1 cellular context compared by ENCODE assay signal in the genomic region with DNA sequence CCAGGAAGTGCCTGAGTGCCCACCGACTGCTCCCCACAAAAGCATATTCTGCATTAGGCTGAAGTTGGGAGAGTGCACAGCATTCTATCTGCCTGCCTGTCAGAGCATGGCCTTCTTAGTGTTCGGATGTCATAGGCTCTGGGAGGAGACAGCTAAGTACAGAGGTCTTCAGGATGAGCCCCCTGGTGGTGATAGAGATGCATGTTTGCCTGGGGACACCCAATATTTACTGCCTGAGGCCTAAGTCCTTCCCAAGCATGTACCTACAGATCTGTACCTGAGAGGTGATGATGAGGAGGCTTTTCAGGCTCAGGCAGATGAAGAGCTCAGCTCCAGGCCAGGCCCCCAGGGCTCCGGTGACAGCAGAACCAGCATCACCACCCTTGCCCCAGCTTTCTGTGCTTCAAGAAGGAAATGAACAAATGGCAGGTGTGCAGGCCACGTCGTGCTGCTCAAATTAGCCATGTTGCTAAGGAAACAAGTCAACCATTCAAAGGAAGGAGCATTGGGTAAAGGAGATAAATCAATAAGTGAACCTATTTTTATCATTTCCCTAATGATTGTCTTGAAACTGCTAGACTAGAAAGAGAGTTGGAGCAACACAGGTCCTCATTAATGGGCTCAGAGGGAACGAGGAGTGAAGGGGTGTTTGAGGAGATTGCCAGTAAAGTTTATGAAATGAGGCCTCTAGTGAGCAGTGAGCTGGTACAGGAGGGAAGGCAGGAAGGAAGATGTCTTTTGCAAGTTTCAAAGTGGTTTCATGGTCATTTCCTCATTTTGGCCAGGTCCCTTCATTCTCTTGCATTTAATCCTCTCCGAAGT.
TF ChIP-seq lines count a peak whose summit lies in the region.

No MANE protein-coding gene starts in this region.

TF ChIP-seq in HepG2, 621 proteins besides CTCF, POLR2A, EP300 and RAD21:
- TF ChIP-seq STAG1 (CRISPR knock-in tag; IDR thresholded peaks at IDR 0.05) (0 out of 2 replicates have a peak, but pooled peaks have one; percentile 8), XRCC5 (optimal IDR thresholded peaks at IDR 0.05; ENCODE audit: low read length) (peak; percentile 47), NR1H2 (CRISPR knock-in tag; IDR thresholded peaks at IDR 0.05; ENCODE audit: borderline replicate concordance, low read depth) (no peak), SOX6 (IDR thresholded peaks at IDR 0.05) (no peak), SOX6 (CRISPR knock-in tag; IDR thresholded peaks at IDR 0.05) (no peak)
